Comparison of ENCODE assay signal across 8 cellular contexts in the genomic region with DNA sequence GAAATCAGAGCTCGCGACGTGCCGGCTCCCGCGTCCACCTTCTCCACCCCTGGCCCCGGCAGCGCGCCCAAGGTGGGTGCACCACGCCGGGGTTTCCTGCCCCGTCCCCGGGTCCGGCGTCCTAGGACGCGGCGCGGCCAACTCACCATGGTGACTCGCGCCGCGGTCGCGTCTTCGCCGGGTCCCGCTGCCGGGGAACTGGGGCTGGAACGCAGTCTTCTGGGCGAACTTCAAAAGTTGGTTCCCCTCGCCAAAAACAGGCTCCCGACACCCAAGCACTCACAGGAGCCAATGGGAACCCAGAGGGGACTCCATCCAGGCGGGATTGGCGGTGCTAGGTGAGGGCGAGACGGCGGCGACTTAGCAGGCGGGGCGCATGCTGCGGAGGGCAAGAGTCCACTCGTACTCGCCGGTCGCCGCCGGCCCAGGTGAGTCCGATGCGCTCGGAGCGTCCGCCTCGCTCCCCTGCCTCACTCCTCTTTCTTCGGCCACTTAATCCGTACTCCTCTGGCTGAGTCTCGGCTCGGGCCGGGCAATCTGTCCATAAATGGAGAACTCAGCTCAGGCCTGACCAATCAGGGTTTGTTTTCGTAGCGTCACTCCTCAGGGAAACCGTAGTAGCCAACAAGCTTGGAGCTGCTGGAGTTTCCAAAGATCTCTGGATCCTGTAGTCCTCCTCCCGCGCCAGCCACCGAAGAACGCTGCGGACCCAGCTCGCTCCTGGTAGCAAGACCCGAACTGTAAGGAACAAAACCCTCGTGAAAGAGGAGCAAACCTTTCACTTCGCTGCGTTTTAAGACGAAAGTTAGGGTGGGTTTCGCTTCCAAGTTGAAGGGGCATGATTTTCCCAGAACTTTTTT. TPM values are rescaled to one million over a fixed set of nuclear protein-coding genes. Genes with fewer than 3 reads are reported as not detected.
DNase-seq lines count a peak whose midpoint lies in the region; ATAC-seq and TF ChIP-seq lines count a peak whose summit lies in the region.

A gene (minus strand): TSS at position 520 of the 860 bp plus-strand sequence. CDS start 371 bp downstream, at position 149.

- peaks cover 63% of the 10 kb centered on the region for H3K79me2 ChIP-seq in PC-9 (ENCODE audit: low read depth)

- ATAC-seq in GM21526 (IDR thresholded peaks at IDR 0.05; ENCODE audit: low FRiP score, unreplicated experiment): peak; percentile 39

- peak within 1 kb of the TSS; percentile 97 for H3K4me3 ChIP-seq in PC-9

- peak within 1 kb of the TSS; percentile 89 for H3K27ac ChIP-seq in PC-9

- no peaks in the 10 kb centered on the region for H3K9me2 ChIP-seq in PC-9 (ENCODE audit: insufficient read depth)

- no peaks in the 10 kb centered on the region for H3K27me3 ChIP-seq in PC-9 (ENCODE audit: insufficient read depth, low read depth)

- H4K20me1 ChIP-seq in PC-9 (ENCODE audit: insufficient read depth): peaks cover 21% of the 10 kb centered on the region; the same call in 1 of the 2 replicates

- intact Hi-C loops in PC-9 (cut with micrococcal nuclease; ENCODE audit: unreplicated experiment) (loop anchor here (1.0 to 10.0 kb wide), 7 partner anchors 75 to 848 kb away; no protein-coding TSS in a partner anchor), cardiac septum (cut with DNase I) (loop anchor here (1.0 to 10.0 kb wide), 4 partner anchors 65 to 195 kb away; no protein-coding TSS in a partner anchor)

- peak within 1 kb of the TSS; percentile 85 for H3K4me2 ChIP-seq in PC-9

- CTCF ChIA-PET in PC-9 (lab: Charles Lee): no interaction called here

- TSS peak; percentile 45 for BruUV-seq in PC-9 (replicated peaks; lab: Mats Ljungman, UMichigan)

- H3K4me1 ChIP-seq in PC-9 (replicated peaks; ENCODE audit: insufficient read depth): peaks cover 30% of the 10 kb centered on the region

- DNase-seq in DMS53 treated with DMSO at 0.1 percent for 48 hours (lab: John Stamatoyannopoulos, UW; ENCODE audit: unreplicated experiment) (peak; percentile 81), HuH-7.5 (ENCODE audit: low spot score) (peak; percentile 94), PC-9 (peak; percentile 91), amniotic epithelial cell (ENCODE audit: low read depth) (peak; percentile 98), cardiac septum (ENCODE audit: low spot score) (peak; percentile 93), occipital lobe (lab: John Stamatoyannopoulos, UW) (peak; percentile 92), SHP77 (lab: John Stamatoyannopoulos, UW) (no peak)

- peak within 1 kb of the TSS; percentile 69 for H2AFZ ChIP-seq in PC-9

- TF ChIP-seq CTCF in PC-9 (conservative IDR thresholded peaks at IDR 0.05): no peak

- no peaks in the 10 kb centered on the region for H3K9me3 ChIP-seq in PC-9 (ENCODE audit: insufficient read depth, low read depth)

- no peaks in the 10 kb centered on the region; the same call in 1 of the 2 replicates for H3K36me3 ChIP-seq in PC-9 (ENCODE audit: low read depth)

- POLR2A ChIA-PET in PC-9 (lab: Charles Lee; ENCODE audit: unreplicated experiment): interaction anchor here (0.5 to 1.6 kb wide), 19 partner anchors 8 to 1781 kb away, joined by 3 to 24 read pairs (median 5); a partner anchor contains a TSS

- no peaks in the 10 kb centered on the region; the same call in 1 of the 2 replicates for H3F3A ChIP-seq in PC-9 (ENCODE audit: insufficient read depth, low read depth)

RNA-seq across cellular contexts. Expression of the gene that starts here (rescaled TPM):
- total RNA-seq in PC-9 (2021) (156 and 213 TPM in 2 replicates), cardiac septum (41.0 TPM), occipital lobe (31.2 TPM)

Comparison
In these comparisons a context has a peak if more than half of its experiments do, and no peak if none do; other contexts are left out.
1. DNase-seq: peak in DMS53 treated with DMSO at 0.1 percent for 48 hours (single experiment), HuH-7.5 (single experiment), PC-9 (2 of 2), amniotic epithelial cell (single experiment), cardiac septum (single experiment) and occipital lobe (single experiment); none in SHP77 (0 of 2).